Comparison of ENCODE assay signal across 10 cellular contexts in the genomic region with DNA sequence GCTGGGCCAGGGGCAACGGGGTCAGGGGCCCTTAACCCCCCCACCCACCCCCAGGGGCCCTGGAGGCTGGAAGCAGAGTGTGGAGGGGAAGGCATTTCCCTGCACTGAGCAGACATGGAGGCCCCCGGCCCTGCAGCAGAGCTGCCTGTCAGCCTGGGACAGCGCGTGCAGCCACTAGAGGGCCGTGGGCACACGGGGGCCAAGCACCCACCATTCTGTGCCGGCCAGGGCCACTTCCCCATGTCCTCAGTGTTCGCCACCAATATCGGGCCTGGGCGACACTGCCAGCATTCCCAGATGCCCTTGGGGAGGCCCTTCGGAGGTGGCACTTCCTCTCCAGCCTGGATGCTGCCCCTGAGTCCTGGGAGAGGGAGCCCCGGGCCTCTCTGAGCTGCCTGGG. TPM values are rescaled to one million over a fixed set of nuclear protein-coding genes. Genes with fewer than 3 reads are reported as not detected.
DNase-seq lines count a peak whose midpoint lies in the region; ATAC-seq and TF ChIP-seq lines count a peak whose summit lies in the region.
"Had no signal": no experiment of that assay in that cellular context is flagged by ENCODE, and none has a peak within 500 bp of the region (broad histone marks: within the 10 kb centered on the region; RNA-seq: fewer than 3 reads in every experiment).

No MANE protein-coding gene starts in this region.

- H3K4me1 ChIP-seq in mesendoderm (ENCODE audit: control insufficient read depth, low read depth, low read length) = no peaks in the 10 kb centered on the region

- no peak overlapping the region for H3K56ac ChIP-seq in mesendoderm (ENCODE audit: low read length)

- no CpG with 5 or more reads among the region's 12 CpGs for WGBS in mesendoderm (ENCODE audit: extremely low coverage, insufficient coverage, low lambda C conversion rate)

- H3K4ac ChIP-seq in mesendoderm (ENCODE audit: low read depth, low read length) = no peak overlapping the region

- H4K8ac ChIP-seq in mesendoderm (ENCODE audit: low read depth, low read length) = no peak overlapping the region

- in situ Hi-C loops in astrocyte of the spinal cord (cut with HindIII; ENCODE audit: low sequenced_read_pairs) = no loop called here

- H2BK15ac ChIP-seq in mesendoderm (replicated peaks; ENCODE audit: low read depth) = no peak overlapping the region

- ATAC-seq in HG03280 (IDR thresholded peaks at IDR 0.05; ENCODE audit: unreplicated experiment) = no peak
- ATAC-seq in HG03460 (IDR thresholded peaks at IDR 0.05; ENCODE audit: unreplicated experiment) = no peak

- H3K27me3 ChIP-seq in mesendoderm (ENCODE audit: insufficient read depth, low read length, poor library complexity) = no peaks in the 10 kb centered on the region

- H3K9ac ChIP-seq in mesendoderm (ENCODE audit: low read length) = no peak overlapping the region

- H3K4me2 ChIP-seq in mesendoderm (ENCODE audit: low read length) = no peak overlapping the region

- H3K79me1 ChIP-seq in mesendoderm (ENCODE audit: low read length) = no peaks in the 10 kb centered on the region

- H3K27ac ChIP-seq in mesendoderm (ENCODE audit: low read depth, low read length) = no peak overlapping the region

- DNase-seq in COLO668 (lab: John Stamatoyannopoulos, UW; ENCODE audit: unreplicated experiment) = peak; percentile 19
- peak; percentile 45 for DNase-seq in HEK293T (ENCODE audit: extremely low spot score)
- DNase-seq in astrocyte of the spinal cord (ENCODE audit: low read depth, low spot score) = no peak
- peak; percentile 47 for DNase-seq in mesendoderm
- no peak for DNase-seq in inferior parietal cortex (ENCODE audit: extremely low spot score)
- DNase-seq in NCI-H226 = no peak
- DNase-seq: MV-4-11; stimulated activated CD4-positive, alpha-beta T cell treated with anti-CD3 and anti-CD28 coated beads, Interleukin-1b, Interleukin-23, amount 100 ng/mL, for 48 hours had no signal

- TF ChIP-seq CTCF in astrocyte of the spinal cord (IDR thresholded peaks at IDR 0.05; ENCODE audit: low read depth, low read length) = peak; percentile 40

- no peak overlapping the region for H3K23ac ChIP-seq in mesendoderm (ENCODE audit: low read length)

- no peak overlapping the region for H3K18ac ChIP-seq in mesendoderm (ENCODE audit: low read length)

- H3K36me3 ChIP-seq in mesendoderm (ENCODE audit: control insufficient read depth, insufficient read depth, low read length) = no peaks in the 10 kb centered on the region

- no peak overlapping the region for H3K4me3 ChIP-seq in astrocyte of the spinal cord (ENCODE audit: low read depth, low read length)
- H3K4me3 ChIP-seq in mesendoderm (ENCODE audit: low read length) = no peak overlapping the region

- H2BK5ac ChIP-seq in mesendoderm (ENCODE audit: low read length) = no peak overlapping the region

- no peaks in the 10 kb centered on the region for H3K79me2 ChIP-seq in mesendoderm (ENCODE audit: control insufficient read depth, insufficient read depth, low read length)

- CTCF ChIA-PET in HEK293T (lab: Yijun Ruan, JAX) = interaction anchor here (0.5 to 1.1 kb wide), 3 partner anchors 12 to 265 kb away, joined by 3 read pairs; no protein-coding TSS in a partner anchor

- no peak overlapping the region for H4K5ac ChIP-seq in mesendoderm (ENCODE audit: low read length)

- POLR2A ChIA-PET in HEK293T (lab: Yijun Ruan, JAX) = no interaction called here

- no peak overlapping the region for H2AK5ac ChIP-seq in mesendoderm (ENCODE audit: low read length)

- no peak overlapping the region for H2BK120ac ChIP-seq in mesendoderm (ENCODE audit: low read depth, low read length)

TF ChIP-seq in HEK293T, 16 proteins besides CTCF, POLR2A, EP300 and RAD21:
- TF ChIP-seq FOXK2 (IDR thresholded peaks at IDR 0.05) (no peak), TARDBP (IDR thresholded peaks at IDR 0.05) (no peak), ARNT (IDR thresholded peaks at IDR 0.05) (no peak), FOXM1 (IDR thresholded peaks at IDR 0.05; ENCODE audit: borderline replicate concordance) (no peak)
- TF ChIP-seq, protein P1, sequence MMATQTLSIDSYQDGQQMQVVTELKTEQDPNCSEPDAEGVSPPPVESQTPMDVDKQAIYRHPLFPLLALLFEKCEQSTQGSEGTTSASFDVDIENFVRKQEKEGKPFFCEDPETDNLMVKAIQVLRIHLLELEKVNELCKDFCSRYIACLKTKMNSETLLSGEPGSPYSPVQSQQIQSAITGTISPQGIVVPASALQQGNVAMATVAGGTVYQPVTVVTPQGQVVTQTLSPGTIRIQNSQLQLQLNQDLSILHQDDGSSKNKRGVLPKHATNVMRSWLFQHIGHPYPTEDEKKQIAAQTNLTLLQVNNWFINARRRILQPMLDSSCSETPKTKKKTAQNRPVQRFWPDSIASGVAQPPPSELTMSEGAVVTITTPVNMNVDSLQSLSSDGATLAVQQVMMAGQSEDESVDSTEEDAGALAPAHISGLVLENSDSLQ (IDR thresholded peaks at IDR 0.05) = no peak

RNA-seq across cellular contexts. Expression of a gene that starts 23.2 kb away (rescaled TPM):
- polyA plus RNA-seq in mesendoderm (2013, experiment 1 of 2) = 8.4 TPM
- polyA plus RNA-seq in mesendoderm (2013, experiment 2 of 2) = 8.1 TPM

Comparison
In these comparisons a context has a peak if more than half of its experiments do, and no peak if none do; other contexts are left out.
1. DNase-seq: peak in COLO668 (single experiment), HEK293T (single experiment) and mesendoderm (single experiment); none in astrocyte of the spinal cord (single experiment), inferior parietal cortex (single experiment) and NCI-H226 (single experiment).